ENCODE assay signal across 1 cellular context in genomic region chr1:11800391-11800755, GRCh38.
TF ChIP-seq lines count a peak whose summit lies in the region.

No MANE protein-coding gene starts in this region.

TF ChIP-seq in IMR-90, 13 proteins besides CTCF, POLR2A, EP300 and RAD21:
- TF ChIP-seq RCOR1 (IDR thresholded peaks at IDR 0.05; ENCODE audit: insufficient replicate concordance, low read length) = no peak
TF ChIP-seq in IMR-90: peak in this region for 0.
